In the genomic region with DNA sequence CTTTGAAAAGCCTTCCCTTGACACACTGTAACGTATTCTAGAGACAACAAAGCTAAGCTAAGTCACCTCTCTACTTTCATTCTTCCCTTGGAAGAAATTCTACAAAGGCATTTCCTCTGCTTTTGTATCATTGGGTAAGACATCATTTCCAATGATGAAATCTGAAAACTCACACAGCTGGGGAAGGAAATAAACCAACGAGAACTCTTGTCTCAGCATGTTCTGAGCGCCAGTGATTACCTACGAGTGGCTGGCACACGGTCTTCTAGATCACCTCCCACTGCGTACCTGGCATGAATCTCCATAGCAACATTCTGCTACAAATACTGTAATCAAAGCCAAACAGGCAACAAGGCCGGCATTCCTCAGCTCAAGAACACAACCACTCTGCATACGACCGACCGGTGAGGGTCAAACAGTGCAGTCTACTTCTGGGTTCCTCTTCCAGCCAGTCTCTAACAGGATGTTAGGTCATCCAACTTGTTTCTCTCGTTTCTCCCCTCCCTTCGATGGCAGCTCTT, we compare ENCODE assay signal across 8 cellular contexts. TPM values are rescaled to one million over a fixed set of nuclear protein-coding genes. Genes with fewer than 3 reads are reported as not detected.
DNase-seq lines count a peak whose midpoint lies in the region; ATAC-seq and TF ChIP-seq lines count a peak whose summit lies in the region.

No MANE protein-coding gene starts in this region.

- peak overlapping the region; percentile 63 for H3K27ac ChIP-seq in CD8-positive, alpha-beta T cell (ENCODE audit: low read depth, low read length)

- CTCF ChIA-PET in CD8-positive, alpha-beta T cell (lab: Charles Lee), result interaction anchor here (0.7 to 4.1 kb wide), 8 partner anchors 10 to 350 kb away, joined by 3 to 20 read pairs (median 5); no protein-coding TSS in a partner anchor

- H3K9me3 ChIP-seq in CD8-positive, alpha-beta T cell (ENCODE audit: low read length), result no peaks in the 10 kb centered on the region
- no peaks in the 10 kb centered on the region for H3K9me3 ChIP-seq in HAP-1

- in situ Hi-C loops in HAP-1 (cut with MboI; ENCODE audit: low sequenced_read_pairs), result no loop called here

- intact Hi-C loops in CD8-positive, alpha-beta T cell (cut with DNase I, micrococcal nuclease), result loop anchor here (1.0 to 5.0 kb wide), 2 partner anchors 8 to 499 kb away; a partner anchor contains a TSS

- no peaks in the 10 kb centered on the region for H3K9me3 Mint-ChIP-seq in CD8-positive, alpha-beta T cell
- H3K9me3 Mint-ChIP-seq in activated T-cell treated with anti-CD3 and anti-CD28 coated beads, Interleukin-2, amount 50 U/mL, for 24 hours, result peaks cover 1% of the 10 kb centered on the region
- no peaks in the 10 kb centered on the region for H3K9me3 Mint-ChIP-seq in neural crest cell

- H3K36me3 Mint-ChIP-seq in CD8-positive, alpha-beta T cell, result peaks cover 4% of the 10 kb centered on the region
- H3K36me3 Mint-ChIP-seq in activated T-cell treated with anti-CD3 and anti-CD28 coated beads, Interleukin-2, amount 50 U/mL, for 24 hours (ENCODE audit: low read depth), result peaks cover 14% of the 10 kb centered on the region
- no peaks in the 10 kb centered on the region for H3K36me3 Mint-ChIP-seq in neural crest cell (ENCODE audit: low read depth)

- no peak for TF ChIP-seq CTCF in CD8-positive, alpha-beta T cell (IDR thresholded peaks at IDR 0.05)
- no peak for TF ChIP-seq CTCF in neural crest cell (conservative IDR thresholded peaks at IDR 0.05)

- H3K36me3 ChIP-seq in CD8-positive, alpha-beta T cell (ENCODE audit: insufficient read depth, low read length), result no peaks in the 10 kb centered on the region
- H3K36me3 ChIP-seq in HAP-1 (replicated peaks), result no peaks in the 10 kb centered on the region

- H3K27me3 ChIP-seq in CD8-positive, alpha-beta T cell (ENCODE audit: insufficient read depth, low read length), result no peaks in the 10 kb centered on the region
- no peaks in the 10 kb centered on the region for H3K27me3 ChIP-seq in HAP-1 (ENCODE audit: low read depth)

- H3K27ac Mint-ChIP-seq in CD8-positive, alpha-beta T cell, result peak overlapping the region; percentile 93
- H3K27ac Mint-ChIP-seq in activated T-cell treated with anti-CD3 and anti-CD28 coated beads, Interleukin-2, amount 50 U/mL, for 24 hours, result peak overlapping the region; percentile 95
- H3K27ac Mint-ChIP-seq in neural crest cell (ENCODE audit: unreplicated experiment), result peak overlapping the region; percentile 79

- peak overlapping the region; percentile 77 for H3K4me3 Mint-ChIP-seq in CD8-positive, alpha-beta T cell
- H3K4me3 Mint-ChIP-seq in activated T-cell treated with anti-CD3 and anti-CD28 coated beads, Interleukin-2, amount 50 U/mL, for 24 hours, result peak overlapping the region; percentile 73
- peak overlapping the region; percentile 41 for H3K4me3 Mint-ChIP-seq in neural crest cell

- POLR2A ChIA-PET in CD8-positive, alpha-beta T cell (lab: Charles Lee), result interaction anchor here (1.2 to 2.2 kb wide), 5 partner anchors 9 to 344 kb away, joined by 3 to 21 read pairs (median 8); a partner anchor contains a TSS

- H3K4me1 ChIP-seq in CD8-positive, alpha-beta T cell (ENCODE audit: insufficient read depth, low read length), result peaks cover 74% of the 10 kb centered on the region
- H3K4me1 ChIP-seq in HAP-1, result peaks cover 59% of the 10 kb centered on the region

- H3K27me3 Mint-ChIP-seq in CD8-positive, alpha-beta T cell (ENCODE audit: low read depth), result no peaks in the 10 kb centered on the region
- no peaks in the 10 kb centered on the region for H3K27me3 Mint-ChIP-seq in activated T-cell treated with anti-CD3 and anti-CD28 coated beads, Interleukin-2, amount 50 U/mL, for 24 hours
- no peaks in the 10 kb centered on the region for H3K27me3 Mint-ChIP-seq in neural crest cell (ENCODE audit: low read depth)

- peaks cover 87% of the 10 kb centered on the region for H3K4me1 Mint-ChIP-seq in CD8-positive, alpha-beta T cell (ENCODE audit: low read depth)
- peaks cover 91% of the 10 kb centered on the region for H3K4me1 Mint-ChIP-seq in activated T-cell treated with anti-CD3 and anti-CD28 coated beads, Interleukin-2, amount 50 U/mL, for 24 hours (ENCODE audit: low read depth)
- peaks cover 72% of the 10 kb centered on the region for H3K4me1 Mint-ChIP-seq in neural crest cell

- peak overlapping the region; percentile 26 for H3K4me3 ChIP-seq in CD8-positive, alpha-beta T cell (ENCODE audit: low read depth, low read length)
- H3K4me3 ChIP-seq in HAP-1, result no peak overlapping the region

- peak; percentile 88 for ATAC-seq in CD8-positive, alpha-beta T cell

- peak in 4 of 7 experiments; percentile 42 to 78 (median 55) for DNase-seq in CD8-positive, alpha-beta T cell
- DNase-seq in HAP-1 (ENCODE audit: low spot score in 2 of 2) (peak; percentile 46 to 53), NCI-H345 (lab: John Stamatoyannopoulos, UW) (peak; percentile 74), fibroblast of gingiva (ENCODE audit: low read depth) (peak; percentile 38), neural crest cell (ENCODE audit: low read depth, low spot score) (no peak), hepatic stellate cell (ENCODE audit: low spot score) (no peak)
- DNase-seq in activated T-cell treated with anti-CD3 and anti-CD28 coated beads, Interleukin-2, amount 50 U/mL, for 24 hours, result no peak
- DNase-seq in NK-92 treated with Interleukin-12 subunit alpha and Interleukin-12 subunit beta, amount 100 ng/mL, for 24 hours (lab: John Stamatoyannopoulos, UW), result no peak

RNA-seq across cellular contexts. Expression of a gene that starts 7.6 kb away (rescaled TPM):
- total RNA-seq in CD8-positive, alpha-beta T cell, result 100 to 1,000 TPM; 145 to 148 TPM
- 40.9 and 41.5 TPM in 2 replicates for total RNA-seq in neural crest cell

RNA-seq across cellular contexts. Expression of a gene that starts 53.0 kb away (rescaled TPM):
- 100 to 1,000 TPM; 258 to 277 TPM for total RNA-seq in CD8-positive, alpha-beta T cell
- 20.7 and 23.2 TPM in 2 replicates for total RNA-seq in neural crest cell

Comparison
In these comparisons a context has a peak if more than half of its experiments do, and no peak if none do; other contexts are left out.
1. DNase-seq: peak in CD8-positive, alpha-beta T cell (4 of 7), HAP-1 (2 of 2), NCI-H345 (single experiment) and fibroblast of gingiva (single experiment); none in activated T-cell treated with anti-CD3 and anti-CD28 coated beads, Interleukin-2, amount 50 U/mL, for 24 hours (single experiment), neural crest cell (single experiment), hepatic stellate cell (single experiment) and NK-92 treated with Interleukin-12 subunit alpha and Interleukin-12 subunit beta, amount 100 ng/mL, for 24 hours (single experiment).
2. RNA of a gene that starts 53.0 kb away (total RNA-seq): 258 to 277 TPM in CD8-positive, alpha-beta T cell; 20.7 to 23.2 TPM in neural crest cell; every median in the first group is over 10 times any median in the second.
3. Peak in every context shown above with its lines, with median percentiles within 50 percentile points of each other: H3K27ac Mint-ChIP-seq and H3K4me3 Mint-ChIP-seq.